In genomic region chr3:69740103-69741021, GRCh38 we compare ENCODE assay signal across 2 cellular contexts.
A peak's percentile ranks its signal among the peaks of the same experiment; 100 is the strongest.
TF ChIP-seq lines count a peak whose summit lies in the region.

No MANE protein-coding gene starts in this region.

TF ChIP-seq in HCT116, 20 proteins besides CTCF, POLR2A, EP300 and RAD21:
- no peak for TF ChIP-seq YY1 (IDR thresholded peaks at IDR 0.05; ENCODE audit: extremely low read depth, insufficient replicate concordance, low read depth, low read length)
- TF ChIP-seq, protein P1, sequence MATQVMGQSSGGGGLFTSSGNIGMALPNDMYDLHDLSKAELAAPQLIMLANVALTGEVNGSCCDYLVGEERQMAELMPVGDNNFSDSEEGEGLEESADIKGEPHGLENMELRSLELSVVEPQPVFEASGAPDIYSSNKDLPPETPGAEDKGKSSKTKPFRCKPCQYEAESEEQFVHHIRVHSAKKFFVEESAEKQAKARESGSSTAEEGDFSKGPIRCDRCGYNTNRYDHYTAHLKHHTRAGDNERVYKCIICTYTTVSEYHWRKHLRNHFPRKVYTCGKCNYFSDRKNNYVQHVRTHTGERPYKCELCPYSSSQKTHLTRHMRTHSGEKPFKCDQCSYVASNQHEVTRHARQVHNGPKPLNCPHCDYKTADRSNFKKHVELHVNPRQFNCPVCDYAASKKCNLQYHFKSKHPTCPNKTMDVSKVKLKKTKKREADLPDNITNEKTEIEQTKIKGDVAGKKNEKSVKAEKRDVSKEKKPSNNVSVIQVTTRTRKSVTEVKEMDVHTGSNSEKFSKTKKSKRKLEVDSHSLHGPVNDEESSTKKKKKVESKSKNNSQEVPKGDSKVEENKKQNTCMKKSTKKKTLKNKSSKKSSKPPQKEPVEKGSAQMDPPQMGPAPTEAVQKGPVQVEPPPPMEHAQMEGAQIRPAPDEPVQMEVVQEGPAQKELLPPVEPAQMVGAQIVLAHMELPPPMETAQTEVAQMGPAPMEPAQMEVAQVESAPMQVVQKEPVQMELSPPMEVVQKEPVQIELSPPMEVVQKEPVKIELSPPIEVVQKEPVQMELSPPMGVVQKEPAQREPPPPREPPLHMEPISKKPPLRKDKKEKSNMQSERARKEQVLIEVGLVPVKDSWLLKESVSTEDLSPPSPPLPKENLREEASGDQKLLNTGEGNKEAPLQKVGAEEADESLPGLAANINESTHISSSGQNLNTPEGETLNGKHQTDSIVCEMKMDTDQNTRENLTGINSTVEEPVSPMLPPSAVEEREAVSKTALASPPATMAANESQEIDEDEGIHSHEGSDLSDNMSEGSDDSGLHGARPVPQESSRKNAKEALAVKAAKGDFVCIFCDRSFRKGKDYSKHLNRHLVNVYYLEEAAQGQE (IDR thresholded peaks at IDR 0.05; ENCODE audit: low read depth): no peak
- no peak for TF ChIP-seq TCF7L2 (IDR thresholded peaks at IDR 0.05; ENCODE audit: borderline replicate concordance, extremely low read depth, insufficient read depth, insufficient read length)
- TF ChIP-seq ZBTB33 (IDR thresholded peaks at IDR 0.05; ENCODE audit: extremely low read depth, insufficient replicate concordance, low read length): no peak
- TF ChIP-seq EZH2 (IDR thresholded peaks at IDR 0.05): no peak
- TF ChIP-seq ELF1 (IDR thresholded peaks at IDR 0.05; ENCODE audit: borderline replicate concordance, low read depth): no peak
- TF ChIP-seq ZNF274 (IDR thresholded peaks at IDR 0.05; ENCODE audit: low read depth, low read length): no peak
- TF ChIP-seq SRF (IDR thresholded peaks at IDR 0.05; ENCODE audit: low read depth): no peak
- TF ChIP-seq CEBPB (IDR thresholded peaks at IDR 0.05; ENCODE audit: low read depth): no peak
- no peak for TF ChIP-seq SP1 (IDR thresholded peaks at IDR 0.05; ENCODE audit: low read depth)
- TF ChIP-seq FOSL1 (IDR thresholded peaks at IDR 0.05; ENCODE audit: low read depth): no peak
- TF ChIP-seq CBX3 (IDR thresholded peaks at IDR 0.05; ENCODE audit: low read depth): no peak
- TF ChIP-seq, protein P2, sequence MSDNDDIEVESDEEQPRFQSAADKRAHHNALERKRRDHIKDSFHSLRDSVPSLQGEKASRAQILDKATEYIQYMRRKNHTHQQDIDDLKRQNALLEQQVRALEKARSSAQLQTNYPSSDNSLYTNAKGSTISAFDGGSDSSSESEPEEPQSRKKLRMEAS (IDR thresholded peaks at IDR 0.05): no peak
- TF ChIP-seq, protein P3, sequence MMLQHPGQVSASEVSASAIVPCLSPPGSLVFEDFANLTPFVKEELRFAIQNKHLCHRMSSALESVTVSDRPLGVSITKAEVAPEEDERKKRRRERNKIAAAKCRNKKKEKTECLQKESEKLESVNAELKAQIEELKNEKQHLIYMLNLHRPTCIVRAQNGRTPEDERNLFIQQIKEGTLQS (IDR thresholded peaks at IDR 0.05): no peak
- TF ChIP-seq SIN3A (IDR thresholded peaks at IDR 0.05; ENCODE audit: low read depth): no peak
TF ChIP-seq in HCT116: peak in this region for 0.

TF ChIP-seq in HepG2, 621 proteins besides CTCF, POLR2A, EP300 and RAD21:
- TF ChIP-seq ZMYM4 (CRISPR knock-in tag; IDR thresholded peaks at IDR 0.05) (no peak), ETV6 (CRISPR knock-in tag; conservative IDR thresholded peaks at IDR 0.05) (no peak), ZBTB7B (CRISPR knock-in tag; IDR thresholded peaks at IDR 0.05) (no peak), SAP130 (CRISPR knock-in tag; IDR thresholded peaks at IDR 0.05; ENCODE audit: low read depth) (no peak), ZNF431 (CRISPR knock-in tag; IDR thresholded peaks at IDR 0.05; ENCODE audit: borderline replicate concordance, low read depth) (no peak), EED (CRISPR knock-in tag; IDR thresholded peaks at IDR 0.05) (0 out of 2 replicates have a peak, but pooled peaks have one; percentile 1), BRCA1 (CRISPR knock-in tag; IDR thresholded peaks at IDR 0.05) (no peak), ZNF354B (CRISPR knock-in tag; IDR thresholded peaks at IDR 0.05) (no peak), REPIN1 (CRISPR knock-in tag; IDR thresholded peaks at IDR 0.05; ENCODE audit: borderline replicate concordance, low read depth) (no peak)
